1 cellular context compared by ENCODE assay signal in genomic region chr5:112555197-112555596, GRCh38.
TF ChIP-seq lines count a peak whose summit lies in the region.

No MANE protein-coding gene starts in this region.

TF ChIP-seq in H1, 55 proteins besides CTCF, POLR2A, EP300 and RAD21:
- TF ChIP-seq JUN (IDR thresholded peaks at IDR 0.05; ENCODE audit: low read depth, low read length) (no peak), ZNF274 (IDR thresholded peaks at IDR 0.05; ENCODE audit: borderline replicate concordance, extremely low read depth, low read length) (no peak), GTF2F1 (IDR thresholded peaks at IDR 0.05; ENCODE audit: borderline replicate concordance, low read depth, low read length) (no peak), SP4 (IDR thresholded peaks at IDR 0.05; ENCODE audit: low read length) (no peak)
